ENCODE assay signal across 16 cellular contexts in genomic region chr3:57026918-57027317, GRCh38. TPM values are rescaled to one million over a fixed set of nuclear protein-coding genes. Genes with fewer than 3 reads are reported as not detected.
DNase-seq lines count a peak whose midpoint lies in the region; ATAC-seq, FAIRE-seq and TF ChIP-seq lines count a peak whose summit lies in the region.
"Had no signal": no experiment of that assay in that cellular context is flagged by ENCODE, and none has a peak within 500 bp of the region (broad histone marks: within the 10 kb centered on the region; RNA-seq: fewer than 3 reads in every experiment).

No MANE protein-coding gene starts in this region.

- H3K9me3 Mint-ChIP-seq in astrocyte (ENCODE audit: unreplicated experiment), result no peaks in the 10 kb centered on the region

- intact Hi-C loops in kidney (cut with DNase I), result no loop called here

- H3K4ac ChIP-seq in trophoblast cell (ENCODE audit: low read depth, low read length), result no peak overlapping the region

- TF ChIP-seq CTCF in astrocyte (IDR thresholded peaks at IDR 0.05; ENCODE audit: insufficient read depth, low read depth, low read length) (no peak), kidney (IDR thresholded peaks at IDR 0.05; ENCODE audit: borderline replicate concordance, extremely low read depth, insufficient read depth) (no peak)

- H4K8ac ChIP-seq in trophoblast cell (ENCODE audit: low read depth, low read length), result no peak overlapping the region

- no peak overlapping the region for H2AK5ac ChIP-seq in trophoblast cell (ENCODE audit: low read length)

- H4K91ac ChIP-seq in trophoblast cell (ENCODE audit: low read depth, low read length), result no peak overlapping the region

- no peaks in the 10 kb centered on the region for H4K20me1 ChIP-seq in astrocyte (ENCODE audit: insufficient read depth, low read length)

- H2BK5ac ChIP-seq in trophoblast cell (ENCODE audit: low read depth, low read length, poor library complexity), result no peak overlapping the region

- H3K4me2 ChIP-seq in astrocyte (ENCODE audit: low read length) (no peak overlapping the region), trophoblast cell (ENCODE audit: low read length) (no peak overlapping the region)

- WGBS in trophoblast cell (ENCODE audit: extremely low coverage, insufficient coverage, insufficient read length), result no CpG with 5 or more reads among the region's 3 CpGs

- H2BK120ac ChIP-seq in trophoblast cell (ENCODE audit: insufficient read depth, low read length, poor library complexity), result no peak overlapping the region

- DNase-seq in EH (ENCODE audit: low read depth) (peak; percentile 38), LHCN-M2 (ENCODE audit: low read depth) (peak; percentile 46), astrocyte (ENCODE audit: low read depth) (peak; percentile 38), glomerular visceral epithelial cell (ENCODE audit: extremely low spot score) (peak; percentile 33), kidney (no peak), trophoblast cell (no peak), Ammon's horn (ENCODE audit: low spot score) (no peak)
- DNase-seq: activated gamma-delta T cell, head of caudate nucleus, NCI-H1105, WERI-Rb-1 had no signal

- H3K4me1 Mint-ChIP-seq in astrocyte (ENCODE audit: low read depth, unreplicated experiment), result no peaks in the 10 kb centered on the region

- H3K27me3 Mint-ChIP-seq in astrocyte (ENCODE audit: low read depth, unreplicated experiment), result no peaks in the 10 kb centered on the region
- H3K27me3 Mint-ChIP-seq: progenitor cell of endocrine pancreas had no signal

- no peak overlapping the region for H2BK12ac ChIP-seq in trophoblast cell (ENCODE audit: low read length)

- H3K4me3 ChIP-seq in astrocyte (ENCODE audit: insufficient read depth, low read depth, low read length), result no peak overlapping the region
- H3K4me3 ChIP-seq in kidney (ENCODE audit: low read length in 2 of 2), result no peak overlapping the region
- no peak overlapping the region for H3K4me3 ChIP-seq in trophoblast cell (ENCODE audit: low read depth, low read length)

- no peak overlapping the region for H2AFZ ChIP-seq in astrocyte (ENCODE audit: low read depth, low read length)
- H2AFZ ChIP-seq in trophoblast cell (ENCODE audit: insufficient read depth, low read length, poor library complexity), result no peak overlapping the region

- no peak overlapping the region for H3K14ac ChIP-seq in trophoblast cell (ENCODE audit: low read length)

- H3K23ac ChIP-seq in trophoblast cell (ENCODE audit: low read length), result no peak overlapping the region

- H3K9me3 ChIP-seq in astrocyte (ENCODE audit: insufficient read depth, low read depth, low read length) (no peaks in the 10 kb centered on the region), kidney (ENCODE audit: control insufficient read depth in 1 of 2, low read length in 2 of 2) (no peaks in the 10 kb centered on the region), trophoblast cell (ENCODE audit: insufficient read depth, low read depth, low read length) (no peaks in the 10 kb centered on the region)

- H3K36me3 Mint-ChIP-seq in astrocyte (ENCODE audit: low read depth, unreplicated experiment), result peaks cover 4% of the 10 kb centered on the region

- no peak overlapping the region for H3K18ac ChIP-seq in trophoblast cell (ENCODE audit: low read length)

- no peaks in the 10 kb centered on the region for H3K79me1 ChIP-seq in trophoblast cell (ENCODE audit: low read length)

- no peak overlapping the region for H3K27ac Mint-ChIP-seq in astrocyte (ENCODE audit: unreplicated experiment)
- H3K27ac Mint-ChIP-seq: progenitor cell of endocrine pancreas had no signal

- H3K27me3 ChIP-seq in astrocyte (ENCODE audit: insufficient read depth, low read length) (no peaks in the 10 kb centered on the region), trophoblast cell (ENCODE audit: insufficient read depth, low read length) (no peaks in the 10 kb centered on the region)

- no peaks in the 10 kb centered on the region for H3K36me3 ChIP-seq in astrocyte (ENCODE audit: insufficient read depth, low read length)
- H3K36me3 ChIP-seq in kidney (ENCODE audit: control insufficient read depth in 1 of 2, insufficient read depth in 2 of 2, low read length in 2 of 2), result no peaks in the 10 kb centered on the region
- H3K36me3 ChIP-seq in trophoblast cell (ENCODE audit: control insufficient read depth in 1 of 2, insufficient read depth in 2 of 2, low read length in 2 of 2), result no peaks in the 10 kb centered on the region
- H3K36me3 ChIP-seq: WERI-Rb-1 had no signal

- H3K27ac ChIP-seq in astrocyte (ENCODE audit: low read depth, low read length) (no peak overlapping the region), kidney (ENCODE audit: low read depth in 2 of 2, low read length in 2 of 2) (no peak overlapping the region), trophoblast cell (ENCODE audit: low read depth, low read length) (no peak overlapping the region)
- H3K27ac ChIP-seq: C4-2B, WERI-Rb-1 had no signal

- no peak for ATAC-seq in HG03565 (IDR thresholded peaks at IDR 0.05; ENCODE audit: unreplicated experiment)
- ATAC-seq: left colon had no signal

- no peak overlapping the region for H3K4me3 Mint-ChIP-seq in astrocyte (ENCODE audit: unreplicated experiment)

- no peak overlapping the region for H4K12ac ChIP-seq in trophoblast cell (ENCODE audit: low read depth, low read length)

- no peak for FAIRE-seq in astrocyte (lab: Jason Lieb, UNC)
- FAIRE-seq in kidney (lab: Jason Lieb, UNC), result no peak
- FAIRE-seq: G401.6 had no signal

- H3K9ac ChIP-seq in astrocyte (ENCODE audit: low read length) (no peak overlapping the region), kidney (ENCODE audit: low read length in 2 of 2) (no peak overlapping the region), trophoblast cell (ENCODE audit: low read length) (no peak overlapping the region)

- H3K79me2 ChIP-seq in astrocyte (ENCODE audit: insufficient read depth, low read length) (no peaks in the 10 kb centered on the region), trophoblast cell (ENCODE audit: control insufficient read depth, insufficient read depth, low read length, poor library complexity) (no peaks in the 10 kb centered on the region)

- H3K4me1 ChIP-seq in astrocyte (ENCODE audit: insufficient read depth, low read length) (no peaks in the 10 kb centered on the region), kidney (ENCODE audit: control insufficient read depth in 1 of 2, insufficient read depth in 1 of 2, low read depth in 1 of 2, low read length in 2 of 2) (peaks cover 0 to 17% of the 10 kb centered on the region in 2 donors), trophoblast cell (ENCODE audit: control insufficient read depth in 1 of 2, insufficient read depth in 2 of 2, low read length in 2 of 2) (peaks cover 0 to 1% of the 10 kb centered on the region in 2 experiments)

RNA-seq across cellular contexts. Expression of gene SPATA12, which starts 33.5 kb away (rescaled TPM):
- total RNA-seq in LHCN-M2 (2014; rRNA removed) (0.11 and 0.32 TPM in 2 replicates), astrocyte (not detected in 2 replicates), kidney (not detected)
- 0.07 TPM for polyA plus RNA-seq in LHCN-M2 (2012)
- not detected for polyA plus RNA-seq in kidney (ENCODE audit: insufficient read depth, low read depth, low replicate concordance)
- 0.05 and 0.07 TPM in 2 replicates for polyA plus RNA-seq in trophoblast cell (2013)
- total RNA-seq: left colon had no signal

Comparison
In these comparisons a context has a peak if more than half of its experiments do, and no peak if none do; other contexts are left out.
1. DNase-seq: peak in EH (single experiment), LHCN-M2 (single experiment), astrocyte (single experiment) and glomerular visceral epithelial cell (single experiment); none in kidney (single experiment), trophoblast cell (0 of 2) and Ammon's horn (single experiment).